Comparison of ENCODE assay signal across 11 cellular contexts in genomic region chr14:29928342-29928640, GRCh38. TPM values are rescaled to one million over a fixed set of nuclear protein-coding genes. Genes with fewer than 3 reads are reported as not detected.
DNase-seq lines count a peak whose midpoint lies in the region; ATAC-seq and TF ChIP-seq lines count a peak whose summit lies in the region.
"Had no signal": no experiment of that assay in that cellular context is flagged by ENCODE, and none has a peak within 500 bp of the region (broad histone marks: within the 10 kb centered on the region; RNA-seq: fewer than 3 reads in every experiment).

No MANE protein-coding gene starts in this region.

- intact Hi-C loops in naive thymus-derived CD4-positive, alpha-beta T cell (cut with micrococcal nuclease): no loop called here

- H3K4me3 ChIP-seq in naive thymus-derived CD4-positive, alpha-beta T cell (ENCODE audit: low read length): no peak overlapping the region
- H3K4me3 ChIP-seq in upper lobe of left lung: peak overlapping the region in 3 of 4 donors; percentile 67 to 85 (median 77)

- H3K4me1 Mint-ChIP-seq in endothelial cell (ENCODE audit: unreplicated experiment): peaks cover 21% of the 10 kb centered on the region
- peaks cover 4 to 17% (median 10%) of the 10 kb centered on the region in 7 donors for H3K4me1 Mint-ChIP-seq in naive thymus-derived CD4-positive, alpha-beta T cell

- POLR2A ChIA-PET in naive thymus-derived CD4-positive, alpha-beta T cell (lab: Charles Lee): no interaction called here

- no peak for TF ChIP-seq EP300 in upper lobe of left lung (IDR thresholded peaks at IDR 0.05)

- no peak for TF ChIP-seq POLR2A in upper lobe of left lung (IDR thresholded peaks at IDR 0.05)

- H3K27ac ChIP-seq in naive thymus-derived CD4-positive, alpha-beta T cell (ENCODE audit: low read depth, low read length): no peak overlapping the region
- H3K27ac ChIP-seq in upper lobe of left lung: peak overlapping the region; percentile 0 to 83 (median 66)

- H3K27me3 Mint-ChIP-seq in endothelial cell (ENCODE audit: unreplicated experiment): peaks cover 7% of the 10 kb centered on the region
- H3K27me3 Mint-ChIP-seq in naive thymus-derived CD4-positive, alpha-beta T cell: peaks cover 33 to 57% (median 52%) of the 10 kb centered on the region in 5 donors

- ATAC-seq in naive thymus-derived CD4-positive, alpha-beta T cell: peak; percentile 20
- ATAC-seq in upper lobe of left lung (ENCODE audit: low FRiP score in 2 of 2) (peak in 1 of 2 donors; percentile 12), HG02884 (IDR thresholded peaks at IDR 0.05; ENCODE audit: unreplicated experiment) (no peak)

- no peaks in the 10 kb centered on the region for H3K36me3 ChIP-seq in naive thymus-derived CD4-positive, alpha-beta T cell (ENCODE audit: control insufficient read depth in 2 of 3, insufficient read depth in 3 of 3, low read length in 3 of 3)
- H3K36me3 ChIP-seq in upper lobe of left lung: no peaks in the 10 kb centered on the region
- H3K36me3 ChIP-seq: adrenal gland had no signal

- no peaks in the 10 kb centered on the region for H3K9me3 ChIP-seq in naive thymus-derived CD4-positive, alpha-beta T cell (ENCODE audit: control insufficient read depth in 2 of 3, low read length in 3 of 3)
- H3K9me3 ChIP-seq in upper lobe of left lung: no peaks in the 10 kb centered on the region
- H3K9me3 ChIP-seq: adrenal gland had no signal

- H3K27me3 ChIP-seq in naive thymus-derived CD4-positive, alpha-beta T cell (ENCODE audit: control insufficient read depth in 2 of 2, insufficient read depth in 2 of 2, low read length in 2 of 2): no peaks in the 10 kb centered on the region
- H3K27me3 ChIP-seq in upper lobe of left lung: no peaks in the 10 kb centered on the region
- H3K27me3 ChIP-seq: adrenal gland had no signal

- H3K4me3 Mint-ChIP-seq in endothelial cell (ENCODE audit: unreplicated experiment): peak overlapping the region; percentile 77
- peak overlapping the region in 6 of 10 donors; percentile 30 to 57 (median 40) for H3K4me3 Mint-ChIP-seq in naive thymus-derived CD4-positive, alpha-beta T cell

- no peak overlapping the region for H3K27ac Mint-ChIP-seq in endothelial cell (ENCODE audit: unreplicated experiment)
- no peak overlapping the region for H3K27ac Mint-ChIP-seq in naive thymus-derived CD4-positive, alpha-beta T cell

- 63 to 75% methylated on average over 8 of the region's 8 CpGs for WGBS in upper lobe of left lung, 2 donors

- no peaks in the 10 kb centered on the region for H3K4me1 ChIP-seq in naive thymus-derived CD4-positive, alpha-beta T cell (ENCODE audit: control insufficient read depth in 2 of 2, insufficient read depth in 2 of 2, low read length in 2 of 2)
- H3K4me1 ChIP-seq in upper lobe of left lung: peaks cover 7 to 28% (median 12%) of the 10 kb centered on the region in 4 donors

- peak; percentile 49 for DNase-seq in NCI-H748 (lab: John Stamatoyannopoulos, UW; ENCODE audit: unreplicated experiment)
- no peak for DNase-seq in NCI-H748 treated with DMSO at 0.1 percent for 48 hours (lab: John Stamatoyannopoulos, UW)
- DNase-seq in endothelial cell (ENCODE audit: low spot score): no peak
- DNase-seq in naive thymus-derived CD4-positive, alpha-beta T cell: no peak
- DNase-seq in upper lobe of left lung: no peak
- no peak for DNase-seq in GM20000 (ENCODE audit: low spot score)
- no peak for DNase-seq in SW480 (ENCODE audit: low spot score)
- DNase-seq: NCI-H1105 had no signal

- CTCF ChIA-PET in naive thymus-derived CD4-positive, alpha-beta T cell (lab: Charles Lee): no interaction called here

- no peaks in the 10 kb centered on the region for H3K9me3 Mint-ChIP-seq in endothelial cell (ENCODE audit: unreplicated experiment)
- H3K9me3 Mint-ChIP-seq in naive thymus-derived CD4-positive, alpha-beta T cell: peaks cover 0 to 14% (median 4%) of the 10 kb centered on the region in 11 donors

- no peak for TF ChIP-seq CTCF in endothelial cell (IDR thresholded peaks at IDR 0.05; ENCODE audit: unreplicated experiment)
- TF ChIP-seq CTCF in upper lobe of left lung (IDR thresholded peaks at IDR 0.05): no peak
- no peak for TF ChIP-seq CTCF in GM20000 (IDR thresholded peaks at IDR 0.05; ENCODE audit: extremely low read depth, missing control alignments)

- H3K36me3 Mint-ChIP-seq in endothelial cell (ENCODE audit: low read depth, unreplicated experiment): peaks cover 3% of the 10 kb centered on the region
- H3K36me3 Mint-ChIP-seq in naive thymus-derived CD4-positive, alpha-beta T cell: peaks cover 0 to 4% (median 0%) of the 10 kb centered on the region in 5 donors

RNA-seq across cellular contexts. Expression of gene PRKD1, which starts 0.6 kb away (rescaled TPM):
- 9.0 TPM for total RNA-seq in endothelial cell (ENCODE audit: unreplicated experiment)
- not detected for total RNA-seq in naive thymus-derived CD4-positive, alpha-beta T cell
- polyA plus RNA-seq in naive thymus-derived CD4-positive, alpha-beta T cell: not detected
- 10 to 100 TPM; 12.2 to 32.5 (median 15.2) TPM for total RNA-seq in upper lobe of left lung
- total RNA-seq: T-helper 2 cell treated with Interferon-gamma antibody and Interleukin-4, amounts not matched to agents 100 ng/mL and 5 ng/mL, for 36 hours had no signal
